ENCODE assay signal across 8 cellular contexts in the genomic region with DNA sequence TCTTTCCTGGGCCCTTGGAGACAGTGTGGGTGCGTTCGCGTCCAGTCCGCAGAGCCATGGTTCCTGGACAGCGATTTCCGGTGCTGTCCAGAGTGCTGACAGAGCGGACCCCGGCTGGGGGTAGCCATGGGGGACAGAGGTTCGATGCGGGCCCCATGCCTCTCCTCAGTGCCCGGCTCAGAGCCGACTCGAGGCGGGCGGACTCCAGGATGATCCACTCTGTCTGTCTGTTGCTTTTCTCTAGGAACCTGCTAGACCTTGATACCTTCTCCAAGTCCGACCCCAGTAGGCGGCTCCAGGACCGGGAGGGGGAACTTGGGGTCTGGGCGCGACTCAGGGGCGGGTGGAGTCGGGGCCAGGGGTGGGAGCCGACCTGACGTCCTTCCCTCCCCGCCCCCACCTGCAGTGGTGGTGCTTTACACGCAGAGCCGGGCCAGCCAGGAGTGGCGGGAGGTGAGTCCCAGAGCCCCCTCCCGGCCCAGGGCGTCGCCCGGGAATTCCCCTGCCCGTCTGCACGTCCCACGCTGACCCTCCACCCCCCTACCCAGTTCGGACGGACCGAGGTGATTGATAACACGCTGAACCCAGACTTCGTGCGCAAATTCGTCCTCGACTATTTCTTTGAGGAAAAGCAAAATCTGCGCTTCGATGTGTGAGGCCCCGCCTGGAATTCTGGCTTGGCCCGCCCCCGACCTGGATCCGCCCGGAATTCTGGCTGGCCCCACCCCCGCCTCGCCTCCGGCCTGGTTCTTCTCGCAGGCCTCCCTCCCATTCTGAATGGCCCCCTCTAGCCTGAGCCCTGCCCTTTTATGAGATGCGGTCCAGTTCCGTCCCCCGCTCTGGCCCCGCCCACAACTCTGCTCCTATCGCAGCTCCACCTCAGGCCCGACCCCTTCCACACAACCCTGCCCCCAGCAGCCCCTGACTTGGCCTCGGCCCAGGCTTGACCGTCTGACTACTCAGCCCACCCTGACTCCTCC. TPM values are rescaled to one million over a fixed set of nuclear protein-coding genes. Genes with fewer than 3 reads are reported as not detected.
DNase-seq lines count a peak whose midpoint lies in the region; ATAC-seq, FAIRE-seq and TF ChIP-seq lines count a peak whose summit lies in the region.

No MANE protein-coding gene starts in this region.

- TF ChIP-seq CTCF in activated B cell treated with CpG ODN at 0.5 μM for 24 hours (IDR thresholded peaks at IDR 0.05), result no peak
- TF ChIP-seq CTCF in foreskin fibroblast (IDR thresholded peaks at IDR 0.05; ENCODE audit: low read depth, low read length), result no peak
- no peak for TF ChIP-seq CTCF in omental fat pad (IDR thresholded peaks at IDR 0.05)

- H3K4me3 ChIP-seq in foreskin fibroblast (ENCODE audit: low read depth in 1 of 2, low read length in 2 of 2), result peak overlapping the region; percentile 24 to 25

- peaks cover 15% of the 10 kb centered on the region for H3K27me3 Mint-ChIP-seq in activated B cell treated with CpG ODN at 0.5 μM for 24 hours

- peak; percentile 91 for DNase-seq in 8988T
- DNase-seq in GM12891 (ENCODE audit: insufficient read length, low spot score), result peak; percentile 53
- DNase-seq in activated B cell treated with CpG ODN at 0.5 μM for 24 hours, result no peak
- DNase-seq in foreskin fibroblast, result peak; percentile 16 to 65
- DNase-seq in omental fat pad (ENCODE audit: low spot score), result no peak
- DNase-seq in NCI-H1930 (lab: John Stamatoyannopoulos, UW), result no peak

- H3K4me3 Mint-ChIP-seq in activated B cell treated with CpG ODN at 0.5 μM for 24 hours, result peak overlapping the region; percentile 55

- no peaks in the 10 kb centered on the region for H3K9me3 Mint-ChIP-seq in activated B cell treated with CpG ODN at 0.5 μM for 24 hours

- no peak for TF ChIP-seq POLR2A in GM12891 (IDR thresholded peaks at IDR 0.05; ENCODE audit: low read depth, low read length)

- no peak overlapping the region for H3K27ac Mint-ChIP-seq in activated B cell treated with CpG ODN at 0.5 μM for 24 hours

- intact Hi-C loops in activated B cell treated with CpG ODN at 0.5 μM for 24 hours (cut with micrococcal nuclease), result loop anchor here (1.0 to 2.0 kb wide), 2 partner anchors 13 to 16 kb away; no protein-coding TSS in a partner anchor

- no peak for FAIRE-seq in GM12891 (lab: Jason Lieb, UNC)

- POLR2A ChIA-PET in activated B cell treated with CpG ODN at 0.5 μM for 24 hours (lab: Charles Lee), result no interaction called here

- peak; percentile 47 for ATAC-seq in activated B cell treated with CpG ODN at 0.5 μM for 24 hours (ENCODE audit: low read depth)
- ATAC-seq in omental fat pad (ENCODE audit: low FRiP score), result peak; percentile 62
- ATAC-seq in GM18517 (IDR thresholded peaks at IDR 0.05; ENCODE audit: unreplicated experiment), result no peak
- no peak for ATAC-seq in HG02840 (IDR thresholded peaks at IDR 0.05; ENCODE audit: low FRiP score, unreplicated experiment)

- peaks cover 33% of the 10 kb centered on the region for H3K36me3 Mint-ChIP-seq in activated B cell treated with CpG ODN at 0.5 μM for 24 hours (ENCODE audit: low read depth)

- CTCF ChIA-PET in activated B cell treated with CpG ODN at 0.5 μM for 24 hours (lab: Charles Lee), result no interaction called here

- peaks cover 19% of the 10 kb centered on the region for H3K4me1 Mint-ChIP-seq in activated B cell treated with CpG ODN at 0.5 μM for 24 hours

TF ChIP-seq in GM12891, 5 proteins besides CTCF, POLR2A, EP300 and RAD21:
- TF ChIP-seq SPI1 (IDR thresholded peaks at IDR 0.05; ENCODE audit: low read depth, low read length) (no peak), PAX5 (IDR thresholded peaks at IDR 0.05; ENCODE audit: insufficient read depth, low read length, severe bottlenecking) (no peak), POU2F2 (IDR thresholded peaks at IDR 0.05; ENCODE audit: low read depth, low read length) (no peak), TAF1 (IDR thresholded peaks at IDR 0.05; ENCODE audit: low read depth, low read length) (no peak), POLR2AphosphoS5 (IDR thresholded peaks at IDR 0.05; ENCODE audit: low read depth, low read length) (no peak)
TF ChIP-seq in GM12891: peak in this region for 0.

RNA-seq across cellular contexts. Expression of a gene that starts 1.0 kb away (rescaled TPM):
- 0.04 TPM for polyA plus RNA-seq in GM12891 (2012; ENCODE audit: low read depth, missing spikeins)
- total RNA-seq in activated B cell treated with CpG ODN at 0.5 μM for 24 hours (0.20 TPM in 1 of 2 replicates, not detected in the other), omental fat pad (not detected)

RNA-seq across cellular contexts. Expression of a gene that starts 26.9 kb away (rescaled TPM):
- polyA plus RNA-seq in GM12891 (2012; ENCODE audit: low read depth, missing spikeins), result 11.0 TPM
- total RNA-seq in activated B cell treated with CpG ODN at 0.5 μM for 24 hours, result 33.5 and 35.2 TPM in 2 replicates
- total RNA-seq in omental fat pad, result 10 to 100 TPM; 15.6 to 35.7 (median 17.8) TPM

RNA-seq across cellular contexts. Expression of a gene that starts 45.1 kb away (rescaled TPM):
- 10.0 TPM for polyA plus RNA-seq in GM12891 (2012; ENCODE audit: low read depth, missing spikeins)
- total RNA-seq in activated B cell treated with CpG ODN at 0.5 μM for 24 hours (43.5 and 60.7 TPM in 2 replicates), omental fat pad (10 to 100 TPM; 15.6 to 27.1 (median 19.5) TPM)

RNA-seq across cellular contexts. Expression of a gene that starts 55.3 kb away (rescaled TPM):
- polyA plus RNA-seq in GM12891 (2012; ENCODE audit: low read depth, missing spikeins), result 30.9 TPM
- 92.0 and 99.2 TPM in 2 replicates for total RNA-seq in activated B cell treated with CpG ODN at 0.5 μM for 24 hours
- total RNA-seq in omental fat pad, result 10 to 100 TPM; 23.5 to 43.5 (median 32.4) TPM

Comparison
In these comparisons a context has a peak if more than half of its experiments do, and no peak if none do; other contexts are left out.
1. DNase-seq: peak in 8988T (single experiment), GM12891 (single experiment) and foreskin fibroblast (2 of 2); none in activated B cell treated with CpG ODN at 0.5 μM for 24 hours (single experiment), omental fat pad (single experiment) and NCI-H1930 (0 of 2).
2. ATAC-seq: peak in activated B cell treated with CpG ODN at 0.5 μM for 24 hours (single experiment) and omental fat pad (single experiment); none in GM18517 (single experiment) and HG02840 (single experiment).